In genomic region chr12:32270818-32271710, GRCh38 we compare ENCODE assay signal across 9 cellular contexts.
DNase-seq lines count a peak whose midpoint lies in the region; ATAC-seq, FAIRE-seq and TF ChIP-seq lines count a peak whose summit lies in the region.
"Had no signal": no experiment of that assay in that cellular context is flagged by ENCODE, and none has a peak within 500 bp of the region (broad histone marks: within the 10 kb centered on the region; RNA-seq: fewer than 3 reads in every experiment).

No MANE protein-coding gene starts in this region.

- ATAC-seq in mucosa of descending colon, result peak; percentile 65
- no peak for ATAC-seq in GM18505 (IDR thresholded peaks at IDR 0.05; ENCODE audit: unreplicated experiment)

- TF ChIP-seq POLR2A in H54 (IDR thresholded peaks at IDR 0.05; ENCODE audit: low read depth, low read length) (no peak), GM18505 (IDR thresholded peaks at IDR 0.05; ENCODE audit: borderline replicate concordance, extremely low read depth, insufficient read depth, insufficient read length) (no peak)

- DNase-seq in Ammon's horn (ENCODE audit: low spot score) (peak; percentile 77), dermis microvascular lymphatic vessel endothelial cell (ENCODE audit: low read depth in 2 of 2) (peak; percentile 47 to 79), mucosa of descending colon (no peak), H54 (ENCODE audit: insufficient read length, low spot score) (no peak), NK-92 (lab: John Stamatoyannopoulos, UW; ENCODE audit: unreplicated experiment) (no peak), NCI-H1930 (lab: John Stamatoyannopoulos, UW) (no peak)
- DNase-seq: transverse colon had no signal

- intact Hi-C loops in mucosa of descending colon (cut with DNase I, micrococcal nuclease), result no loop called here

- no peak overlapping the region for H3K4me3 ChIP-seq in KMS-11 (IDR thresholded peaks at IDR 0.05; ENCODE audit: insufficient read depth, low read depth, low read length)
- H3K4me3 ChIP-seq in mucosa of descending colon, result no peak overlapping the region
- H3K4me3 ChIP-seq: transverse colon had no signal

- peak overlapping the region; percentile 71; the same call in 1 of the 2 replicates for H3K27ac ChIP-seq in KMS-11
- H3K27ac ChIP-seq: transverse colon had no signal

- H3K4me1 ChIP-seq in KMS-11 (ENCODE audit: low read depth, poor library complexity, severe bottlenecking) (peaks cover 52% of the 10 kb centered on the region), mucosa of descending colon (ENCODE audit: low read depth) (peaks cover 10% of the 10 kb centered on the region)

- no peak overlapping the region; the same call in 1 of the 2 replicates for H3K9ac ChIP-seq in KMS-11

- TF ChIP-seq CTCF in KMS-11 (conservative IDR thresholded peaks at IDR 0.05; ENCODE audit: low read depth, low read length) (no peak), mucosa of descending colon (IDR thresholded peaks at IDR 0.05) (no peak)

- H2AFZ ChIP-seq in KMS-11 (ENCODE audit: low read depth), result no peak overlapping the region

- FAIRE-seq in H54 (lab: Jason Lieb, UNC), result no peak

- H3K79me2 ChIP-seq in KMS-11 (ENCODE audit: insufficient read depth, low read depth), result peaks cover 7% of the 10 kb centered on the region; the same call in 1 of the 2 replicates

- no peaks in the 10 kb centered on the region for H3K27me3 ChIP-seq in KMS-11 (ENCODE audit: insufficient read depth, low read depth)
- H3K27me3 ChIP-seq: transverse colon had no signal

- no peaks in the 10 kb centered on the region for H3K9me3 ChIP-seq in mucosa of descending colon
- H3K9me3 ChIP-seq: transverse colon had no signal

- H3K36me3 ChIP-seq in KMS-11 (ENCODE audit: insufficient read depth) (no peaks in the 10 kb centered on the region), mucosa of descending colon (ENCODE audit: low read depth) (no peaks in the 10 kb centered on the region)
- H3K36me3 ChIP-seq: transverse colon had no signal

- no peaks in the 10 kb centered on the region for H4K20me1 ChIP-seq in KMS-11 (ENCODE audit: insufficient read depth)

- peak overlapping the region; percentile 87 for H3K4me2 ChIP-seq in KMS-11

Comparison
In these comparisons a context has a peak if more than half of its experiments do, and no peak if none do; other contexts are left out.
1. DNase-seq: peak in Ammon's horn (single experiment) and dermis microvascular lymphatic vessel endothelial cell (2 of 2); none in mucosa of descending colon (0 of 3), H54 (single experiment), NK-92 (single experiment) and NCI-H1930 (0 of 2).